In the genomic region with DNA sequence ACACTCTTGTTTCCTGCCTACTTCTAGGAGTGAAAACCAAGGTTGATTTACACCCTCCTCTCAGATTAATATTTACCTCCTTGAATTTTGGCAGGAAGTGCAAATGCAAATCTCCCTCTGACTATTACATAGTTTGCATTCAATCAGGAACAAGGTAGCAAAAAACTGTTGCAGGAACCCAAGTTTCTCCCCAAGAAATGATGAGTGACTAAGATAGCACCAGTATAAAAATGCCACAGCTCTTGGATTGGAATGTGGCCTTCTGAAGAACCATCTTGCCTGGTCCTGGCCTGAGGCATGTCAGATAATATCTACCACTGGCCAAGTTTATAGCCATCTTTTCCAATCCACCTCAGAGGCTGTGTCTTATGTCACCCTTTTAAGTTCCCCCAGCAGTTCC, we compare ENCODE assay signal across 19 cellular contexts.
"Had no signal": no experiment of that assay in that cellular context is flagged by ENCODE, and none has a peak within 500 bp of the region (broad histone marks: within the 10 kb centered on the region; RNA-seq: fewer than 3 reads in every experiment).

No MANE protein-coding gene starts in this region.

- H3K4me3 ChIP-seq: coronary artery, gastrocnemius medialis, right atrium auricular region, sigmoid colon, skin epidermis, testis, tibial nerve had no signal

- DNase-seq: effector CD8-positive, alpha-beta T cell; gastrocnemius medialis; glutamatergic neuron; immature natural killer cell; kidney; mammary epithelial cell; natural killer cell; posterior cingulate gyrus; sigmoid colon; stimulated activated CD4-positive, alpha-beta T cell treated with anti-CD3 and anti-CD28 coated beads, Interleukin-2, amount 100 ng/mL, for 24 hours; stimulated activated CD4-positive, alpha-beta T cell treated with anti-CD3 and anti-CD28 coated beads, Interleukin-4, amount 100 ng/mL, for 4 hours; stimulated activated naive B cell treated with anti-CD40 and anti-IgM and Interleukin-4, amounts not matched to agents 10 μg/mL and 1 μg/mL and 100 μg/mL, for 72 hours; stimulated activated naive CD8-positive, alpha-beta T cell treated with anti-CD3 and anti-CD28 coated beads, Interleukin-15, amount 100 ng/mL, for 72 hours; testis had no signal

- H3K27ac ChIP-seq: coronary artery, gastrocnemius medialis, right atrium auricular region, sigmoid colon, skin epidermis, testis, tibial nerve had no signal

- H3K9me3 ChIP-seq: gastrocnemius medialis, right atrium auricular region, sigmoid colon, testis, tibial nerve had no signal

- FAIRE-seq: kidney had no signal

- ATAC-seq: esophagus mucosa; gastrocnemius medialis; natural killer cell; stimulated activated naive B cell treated with anti-CD40 and anti-IgM and Interleukin-4, amounts not matched to agents 10 μg/mL and 1 μg/mL and 100 μg/mL, for 72 hours; stimulated activated naive CD8-positive, alpha-beta T cell treated with anti-CD3 and anti-CD28 coated beads, Interleukin-15, amount 100 ng/mL, for 72 hours had no signal

- H3K4me1 ChIP-seq: sigmoid colon, testis had no signal

- H3K36me3 ChIP-seq: gastrocnemius medialis, right atrium auricular region, sigmoid colon, tibial nerve had no signal

- H3K27me3 ChIP-seq: gastrocnemius medialis, right atrium auricular region, sigmoid colon, testis, tibial nerve had no signal
